Comparison of ENCODE assay signal across 24 cellular contexts in genomic region chr1:88659552-88659951, GRCh38.
"Had no signal": no experiment of that assay in that cellular context is flagged by ENCODE, and none has a peak within 500 bp of the region (broad histone marks: within the 10 kb centered on the region; RNA-seq: fewer than 3 reads in every experiment).

No MANE protein-coding gene starts in this region.

- DNase-seq: activated CD4-positive, alpha-beta memory T cell treated with anti-CD3 and anti-CD28 coated beads for 36 hours; activated CD4-positive, alpha-beta T cell treated with anti-CD3 and anti-CD28 coated beads, Interleukin-2, amount 10 ng/mL, durations not matched to agents 24 days and 14 days; activated CD4-positive, CD25-positive, alpha-beta regulatory T cell treated with anti-CD3 and anti-CD28 coated beads, Interleukin-2, amount 50 U/mL, for 72 hours; activated CD8-positive, alpha-beta memory T cell treated with anti-CD3 and anti-CD28 coated beads, Interleukin-2, amount 50 U/mL, for 4 hours; activated gamma-delta T cell treated with Interleukin-2 at 50 U/mL for 16 hours; adrenal gland; aorta; caudate nucleus; MM.1S; NCI-H1105; NCI-H1436; NCI-H1694 treated with DMSO at 0.1 percent for 48 hours; NCI-H2029 treated with DMSO at 0.1 percent for 48 hours; NCI-H345; NCI-H510A; NCI-H69; Peyer's patch; Right ventricle myocardium superior; SJCRH30; SK-N-SH; T-helper 1 cell had no signal

- H3K9me3 Mint-ChIP-seq: activated CD4-positive, alpha-beta memory T cell treated with anti-CD3 and anti-CD28 coated beads for 36 hours; activated CD4-positive, alpha-beta T cell treated with anti-CD3 and anti-CD28 coated beads, Interleukin-2, amount 10 ng/mL, durations not matched to agents 24 days and 14 days; activated T-helper 2 cell treated with anti-CD3 and anti-CD28 coated beads, Interferon-gamma antibody, Interleukin-2, Interleukin-4, amounts not matched to agents 10 μg/mL and 5 μg/mL and 100 μg/mL, durations not matched to agents 14 hours and 24 hours and 36 hours had no signal

- H3K27ac Mint-ChIP-seq: activated CD4-positive, alpha-beta memory T cell treated with anti-CD3 and anti-CD28 coated beads for 36 hours; activated CD4-positive, alpha-beta T cell treated with anti-CD3 and anti-CD28 coated beads, Interleukin-2, amount 10 ng/mL, durations not matched to agents 24 days and 14 days; activated naive CD8-positive, alpha-beta T cell; activated T-helper 2 cell treated with anti-CD3 and anti-CD28 coated beads, Interferon-gamma antibody, Interleukin-2, Interleukin-4, amounts not matched to agents 10 μg/mL and 5 μg/mL and 100 μg/mL, durations not matched to agents 14 hours and 24 hours and 36 hours; WTC11 had no signal

- ATAC-seq: WTC11 had no signal

- H3K36me3 Mint-ChIP-seq: activated CD4-positive, alpha-beta memory T cell treated with anti-CD3 and anti-CD28 coated beads for 36 hours; activated naive CD8-positive, alpha-beta T cell; WTC11 had no signal

- H3K4me3 Mint-ChIP-seq: activated CD4-positive, alpha-beta memory T cell treated with anti-CD3 and anti-CD28 coated beads for 36 hours; activated CD4-positive, alpha-beta T cell treated with anti-CD3 and anti-CD28 coated beads, Interleukin-2, amount 10 ng/mL, durations not matched to agents 24 days and 14 days; activated naive CD8-positive, alpha-beta T cell; WTC11 had no signal

- H3K27me3 Mint-ChIP-seq: activated CD4-positive, alpha-beta memory T cell treated with anti-CD3 and anti-CD28 coated beads for 36 hours; activated CD4-positive, alpha-beta T cell treated with anti-CD3 and anti-CD28 coated beads, Interleukin-2, amount 10 ng/mL, durations not matched to agents 24 days and 14 days; activated naive CD8-positive, alpha-beta T cell had no signal
